Comparison of ENCODE assay signal across 11 cellular contexts in the genomic region with DNA sequence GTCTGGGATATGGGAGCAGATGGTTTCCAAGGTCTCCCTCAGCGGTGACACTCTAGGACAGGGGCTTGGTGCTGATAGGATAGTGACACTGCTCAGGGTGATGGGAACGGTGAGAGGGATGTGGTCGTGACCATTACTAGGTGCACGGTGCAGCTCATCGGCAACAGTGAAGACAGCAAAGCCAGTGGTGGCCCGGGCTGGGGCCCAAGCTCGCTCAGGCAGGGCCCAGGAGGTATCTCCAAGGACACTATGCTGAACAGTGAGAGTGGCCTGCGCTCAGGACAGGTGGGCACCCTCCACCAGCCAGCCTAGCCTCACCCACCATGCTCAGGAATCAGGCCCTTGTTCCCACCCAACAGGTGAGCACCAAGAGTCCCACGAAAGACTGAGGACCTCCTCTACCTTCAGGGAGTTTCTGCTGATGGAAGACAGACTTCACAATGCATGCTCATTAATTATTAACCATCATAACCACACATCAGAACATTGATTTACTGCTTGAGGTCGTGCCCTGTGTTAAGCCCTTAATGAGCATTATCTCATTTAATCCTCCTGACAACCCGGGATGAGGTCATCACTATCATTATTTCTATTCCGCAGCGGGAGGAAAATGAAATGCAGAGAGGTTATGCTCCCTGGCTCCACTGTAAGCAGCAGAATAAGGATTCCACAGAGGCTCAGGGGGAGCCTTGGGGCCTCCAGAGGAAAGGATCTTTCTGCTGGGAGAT.
DNase-seq lines count a peak whose midpoint lies in the region; ATAC-seq and TF ChIP-seq lines count a peak whose summit lies in the region.
"Had no signal": no experiment of that assay in that cellular context is flagged by ENCODE, and none has a peak within 500 bp of the region (broad histone marks: within the 10 kb centered on the region; RNA-seq: fewer than 3 reads in every experiment).

No MANE protein-coding gene starts in this region.

- H3K4me1 ChIP-seq in PC-9 (replicated peaks; ENCODE audit: insufficient read depth): peaks cover 62% of the 10 kb centered on the region
- peaks cover 18 to 74% (median 47%) of the 10 kb centered on the region in 6 donors for H3K4me1 ChIP-seq in spleen

- TF ChIP-seq CTCF in PC-9 (conservative IDR thresholded peaks at IDR 0.05): no peak
- no peak for TF ChIP-seq CTCF in epithelial cell of esophagus (IDR thresholded peaks at IDR 0.05; ENCODE audit: insufficient read depth, low read depth, low read length, missing control alignments)
- no peak for TF ChIP-seq CTCF in spleen (IDR thresholded peaks at IDR 0.05 in 8 of 11, conservative IDR thresholded peaks at IDR 0.05 in 3 of 11)

- H3K36me3 ChIP-seq in PC-9 (ENCODE audit: low read depth) (no peaks in the 10 kb centered on the region), spleen (no peaks in the 10 kb centered on the region)
- H3K36me3 ChIP-seq: adrenal gland had no signal

- peaks cover 49% of the 10 kb centered on the region for H3F3A ChIP-seq in PC-9 (ENCODE audit: insufficient read depth, low read depth)

- H2AFZ ChIP-seq in PC-9: no peak overlapping the region

- intact Hi-C loops in PC-9 (cut with micrococcal nuclease; ENCODE audit: unreplicated experiment): loop anchor here (1.0 to 5.0 kb wide), 5 partner anchors 14 to 917 kb away; no protein-coding TSS in a partner anchor
- intact Hi-C loops in spleen (cut with DNase I; ENCODE audit: low total_unique reads): no loop called here

- H3K27me3 ChIP-seq in PC-9 (ENCODE audit: insufficient read depth, low read depth) (no peaks in the 10 kb centered on the region), spleen (replicated peaks in 1 of 7) (peaks cover 0 to 6% (median 0%) of the 10 kb centered on the region in 7 donors)
- H3K27me3 ChIP-seq: adrenal gland had no signal

- peaks cover 78% of the 10 kb centered on the region for H3K4me1 Mint-ChIP-seq in activated T-cell treated with anti-CD3 and anti-CD28 coated beads, Interleukin-2, amount 50 U/mL, for 24 hours (ENCODE audit: low read depth)

- no peaks in the 10 kb centered on the region for H3K79me2 ChIP-seq in PC-9 (ENCODE audit: low read depth)

- H3K27ac ChIP-seq in PC-9: peak overlapping the region; percentile 94
- H3K27ac ChIP-seq in spleen: no peak overlapping the region

- WGBS in spleen, 5 donors: 80 to 90% (median 84%) methylated on average over 6 to 13 of the region's 13 CpGs

- CTCF ChIA-PET in PC-9 (lab: Charles Lee): interaction anchor here (0.6 kb wide), 1 partner anchor 392 kb away, joined by 9 read pairs; no protein-coding TSS in a partner anchor

- H3K9me2 ChIP-seq in PC-9 (ENCODE audit: insufficient read depth): no peaks in the 10 kb centered on the region

- TF ChIP-seq POLR2A in spleen (IDR thresholded peaks at IDR 0.05): no peak

- no peak for DNase-seq in activated T-cell treated with anti-CD3 and anti-CD28 coated beads, Interleukin-2, amount 50 U/mL, for 24 hours
- DNase-seq in activated T-cell treated with anti-CD3 and anti-CD28 coated beads for 4 hours (no peak), PC-9 (no peak), epithelial cell of esophagus (ENCODE audit: low read depth) (peak; percentile 47), spleen (peak; percentile 78), AG08395 (ENCODE audit: low spot score) (no peak)
- DNase-seq: adrenal gland, NCI-H1436 treated with DMSO at 0.1 percent for 48 hours, occipital lobe had no signal

- TSS peak; percentile 51 for BruUV-seq in PC-9 (replicated peaks; lab: Mats Ljungman, UMichigan)

- peaks cover 33% of the 10 kb centered on the region for H3K27me3 Mint-ChIP-seq in activated T-cell treated with anti-CD3 and anti-CD28 coated beads, Interleukin-2, amount 50 U/mL, for 24 hours

- POLR2A ChIA-PET in PC-9 (lab: Charles Lee; ENCODE audit: unreplicated experiment): interaction anchor here (0.8 kb wide), 1 partner anchor 11 kb away, joined by 6 read pairs; no protein-coding TSS in a partner anchor

- ATAC-seq in HG03521 (IDR thresholded peaks at IDR 0.05; ENCODE audit: unreplicated experiment) (no peak), GM21447 (IDR thresholded peaks at IDR 0.05; ENCODE audit: unreplicated experiment) (no peak)

- no peak overlapping the region for H3K4me3 Mint-ChIP-seq in activated T-cell treated with anti-CD3 and anti-CD28 coated beads, Interleukin-2, amount 50 U/mL, for 24 hours

- H4K20me1 ChIP-seq in PC-9 (ENCODE audit: insufficient read depth): no peaks in the 10 kb centered on the region

- H3K4me3 ChIP-seq in PC-9 (no peak overlapping the region), epithelial cell of esophagus (ENCODE audit: low read length) (no peak overlapping the region), spleen (no peak overlapping the region)
- H3K4me3 ChIP-seq: adrenal gland had no signal

- H3K27ac Mint-ChIP-seq in activated T-cell treated with anti-CD3 and anti-CD28 coated beads, Interleukin-2, amount 50 U/mL, for 24 hours: peak overlapping the region; percentile 95

- no peaks in the 10 kb centered on the region for H3K9me3 Mint-ChIP-seq in activated T-cell treated with anti-CD3 and anti-CD28 coated beads, Interleukin-2, amount 50 U/mL, for 24 hours

- peak overlapping the region; percentile 68 for H3K4me2 ChIP-seq in PC-9

- H3K36me3 Mint-ChIP-seq in activated T-cell treated with anti-CD3 and anti-CD28 coated beads, Interleukin-2, amount 50 U/mL, for 24 hours (ENCODE audit: low read depth): no peaks in the 10 kb centered on the region

- H3K9me3 ChIP-seq in PC-9 (ENCODE audit: insufficient read depth, low read depth): no peaks in the 10 kb centered on the region
- H3K9me3 ChIP-seq in spleen: no peaks in the 10 kb centered on the region
- H3K9me3 ChIP-seq: adrenal gland had no signal

Comparison
In these comparisons a context has a peak if more than half of its experiments do, and no peak if none do; other contexts are left out.
1. DNase-seq: peak in epithelial cell of esophagus (single experiment) and spleen (single experiment); none in activated T-cell treated with anti-CD3 and anti-CD28 coated beads, Interleukin-2, amount 50 U/mL, for 24 hours (single experiment), activated T-cell treated with anti-CD3 and anti-CD28 coated beads for 4 hours (single experiment), PC-9 (0 of 2) and AG08395 (single experiment).